ENCODE assay signal across 10 cellular contexts in genomic region chrX:120309873-120310730, GRCh38. TPM values are rescaled to one million over a fixed set of nuclear protein-coding genes. Genes with fewer than 3 reads are reported as not detected.
A peak's percentile ranks its signal among the peaks of the same experiment; 100 is the strongest.
DNase-seq lines count a peak whose midpoint lies in the region; ATAC-seq and TF ChIP-seq lines count a peak whose summit lies in the region.
"Had no signal": no experiment of that assay in that cellular context is flagged by ENCODE, and none has a peak within 500 bp of the region (broad histone marks: within the 10 kb centered on the region; RNA-seq: fewer than 3 reads in every experiment).

No MANE protein-coding gene starts in this region.

- no peak overlapping the region for H3K27ac ChIP-seq in SK-N-MC
- H3K27ac ChIP-seq in ovary: peak overlapping the region in 1 of 2 donors; percentile 65
- H3K27ac ChIP-seq: 22Rv1, VCaP had no signal

- intact Hi-C loops in ovary (cut with DNase I): loop anchor here in 1 of 4 donors (5.0 kb wide), 1 partner anchor 157 kb away; the partner anchor contains the start of gene LAMP2

- no peak for ATAC-seq in GM18520 (IDR thresholded peaks at IDR 0.05; ENCODE audit: unreplicated experiment)
- ATAC-seq in HG03039 (IDR thresholded peaks at IDR 0.05; ENCODE audit: unreplicated experiment): no peak

- WGBS in ovary, 3 donors: 35 to 40% (median 36%) methylated on average over 33 to 34 of the region's 34 CpGs

- TF ChIP-seq CTCF in epithelial cell of esophagus (IDR thresholded peaks at IDR 0.05; ENCODE audit: insufficient read depth, low read depth, low read length, missing control alignments) (no peak), ovary (IDR thresholded peaks at IDR 0.05) (no peak)

- TF ChIP-seq POLR2A in ovary (IDR thresholded peaks at IDR 0.05): no peak

- no peaks in the 10 kb centered on the region for H3K4me1 ChIP-seq in ovary (ENCODE audit: insufficient read depth)

- DNase-seq in DMS 273 (lab: John Stamatoyannopoulos, UW; ENCODE audit: unreplicated experiment) (peak; percentile 56), DMS 273 treated with DMSO at 0.1 percent for 48 hours (lab: John Stamatoyannopoulos, UW) (no peak), SK-N-MC (ENCODE audit: low read depth, low spot score) (no peak), epithelial cell of esophagus (ENCODE audit: low read depth) (peak; percentile 41), ovary (peak; percentile 28 to 60 (median 41)), SIG-M5 (lab: John Stamatoyannopoulos, UW) (no peak)

- H3K9ac ChIP-seq in SK-N-MC (ENCODE audit: insufficient read length): no peak overlapping the region

- TF ChIP-seq EP300 in ovary (IDR thresholded peaks at IDR 0.05): no peak

- H3K4me3 ChIP-seq in SK-N-MC (peak overlapping the region; percentile 84), epithelial cell of esophagus (ENCODE audit: low read length) (peak overlapping the region; percentile 47), ovary (peak overlapping the region; percentile 44)

- no peaks in the 10 kb centered on the region for H3K27me3 ChIP-seq in ovary

- no peaks in the 10 kb centered on the region for H3K9me3 ChIP-seq in SK-N-MC (ENCODE audit: low read depth, low read length)
- no peaks in the 10 kb centered on the region for H3K9me3 ChIP-seq in ovary

- no peaks in the 10 kb centered on the region for H3K36me3 ChIP-seq in SK-N-MC (ENCODE audit: insufficient read depth, low read length)
- no peaks in the 10 kb centered on the region for H3K36me3 ChIP-seq in ovary

RNA-seq across cellular contexts. Expression of gene TMEM255A, which starts 1.2 kb away (rescaled TPM):
- total RNA-seq in ovary: 10 to 100 TPM in 5 of 7 donors, 1 to 10 TPM in 2; 6.7 to 22.5 (median 16.3) TPM
- 10 to 100 TPM; 14.2 to 25.2 TPM for polyA plus RNA-seq in ovary

RNA-seq across cellular contexts. Expression of gene ATP1B4, which starts 51.8 kb away (rescaled TPM):
- not detected for total RNA-seq in ovary
- not detected for polyA plus RNA-seq in ovary

RNA-seq across cellular contexts. Expression of gene ZBTB33, which starts 59.5 kb away (rescaled TPM):
- 10 to 100 TPM; 14.2 to 20.0 (median 15.1) TPM for total RNA-seq in ovary
- polyA plus RNA-seq in ovary: 10 to 100 TPM in 1 of 2 donors, 1 to 10 TPM in 1; 6.6 to 10.7 TPM

Comparison
In these comparisons a context has a peak if more than half of its experiments do, and no peak if none do; other contexts are left out.
1. DNase-seq: peak in DMS 273 (single experiment), epithelial cell of esophagus (single experiment) and ovary (5 of 5); none in DMS 273 treated with DMSO at 0.1 percent for 48 hours (single experiment), SK-N-MC (single experiment) and SIG-M5 (single experiment).
2. Peak in every context shown above with its lines, with median percentiles within 50 percentile points of each other: H3K4me3 ChIP-seq.